Comparison of ENCODE assay signal across 26 cellular contexts in the genomic region with DNA sequence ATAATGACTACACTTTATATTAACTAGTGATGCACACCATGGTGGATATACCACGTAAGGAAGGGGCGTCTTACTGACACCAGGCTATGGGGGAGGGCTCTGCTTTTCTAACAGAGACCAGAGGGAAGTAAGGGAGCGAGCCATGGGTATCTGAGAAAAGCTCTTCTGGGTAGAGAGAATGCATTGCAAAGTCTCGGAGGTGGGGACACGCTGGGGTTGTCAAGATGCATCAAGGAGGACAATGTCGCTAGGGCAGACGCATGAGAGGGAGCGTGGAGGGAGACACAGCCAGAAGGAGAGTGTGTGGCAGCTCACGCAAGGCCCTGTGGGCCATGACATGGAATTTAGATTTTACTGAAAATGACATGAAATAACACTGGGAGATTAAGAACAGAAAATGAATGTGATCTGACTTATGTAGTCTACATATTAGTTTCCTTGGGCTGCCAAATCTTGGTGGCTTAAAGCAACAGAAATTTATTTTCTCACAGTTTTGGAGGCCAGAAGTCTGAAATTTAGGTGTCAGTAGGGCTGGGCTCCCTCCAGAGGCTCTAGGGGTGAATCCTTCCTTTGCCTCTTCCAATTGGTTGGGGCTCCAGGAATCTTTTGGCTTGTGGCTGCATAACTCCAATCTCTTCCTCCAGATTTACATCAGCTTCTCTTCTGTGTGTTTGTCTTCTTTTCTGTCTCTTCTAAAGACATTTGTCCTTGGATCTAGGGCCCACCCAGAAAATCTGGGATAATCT.
DNase-seq lines count a peak whose midpoint lies in the region; ATAC-seq and TF ChIP-seq lines count a peak whose summit lies in the region.
"Had no signal": no experiment of that assay in that cellular context is flagged by ENCODE, and none has a peak within 500 bp of the region (broad histone marks: within the 10 kb centered on the region; RNA-seq: fewer than 3 reads in every experiment).

No MANE protein-coding gene starts in this region.

- peaks cover 3% of the 10 kb centered on the region for H3K4me1 Mint-ChIP-seq in osteocyte (ENCODE audit: unreplicated experiment)
- H3K4me1 Mint-ChIP-seq: CD4-positive, alpha-beta memory T cell; CD4-positive, CD25-positive, alpha-beta regulatory T cell; CD8-positive, alpha-beta memory T cell had no signal

- H3K27me3 ChIP-seq in BE2C = no peaks in the 10 kb centered on the region
- H3K27me3 ChIP-seq in lung (ENCODE audit: control insufficient read depth, insufficient read depth) = no peaks in the 10 kb centered on the region
- H3K27me3 ChIP-seq in uterus = no peaks in the 10 kb centered on the region
- H3K27me3 ChIP-seq: BLaER1 had no signal

- TF ChIP-seq CTCF in BE2C (IDR thresholded peaks at IDR 0.05; ENCODE audit: low read depth, low read length) = no peak
- no peak for TF ChIP-seq CTCF in coronary artery (IDR thresholded peaks at IDR 0.05)
- no peak for TF ChIP-seq CTCF in lung (IDR thresholded peaks at IDR 0.05; ENCODE audit: control extremely low read depth, extremely low read depth)
- no peak for TF ChIP-seq CTCF in osteocyte (IDR thresholded peaks at IDR 0.05)
- TF ChIP-seq CTCF in uterus (IDR thresholded peaks at IDR 0.05) = no peak

- no peak for ATAC-seq in lung (ENCODE audit: insufficient read depth, low FRiP score)
- ATAC-seq in HG03520 (IDR thresholded peaks at IDR 0.05; ENCODE audit: unreplicated experiment) = no peak
- ATAC-seq in HG03159 (IDR thresholded peaks at IDR 0.05; ENCODE audit: unreplicated experiment) = no peak
- ATAC-seq: A549, GM12878 had no signal

- no peak overlapping the region for H3K27ac Mint-ChIP-seq in osteocyte (ENCODE audit: unreplicated experiment)
- H3K27ac Mint-ChIP-seq: B cell; CD14-positive monocyte; CD4-positive, alpha-beta memory T cell; CD4-positive, CD25-positive, alpha-beta regulatory T cell; CD8-positive, alpha-beta memory T cell had no signal

- H3K4me1 ChIP-seq in BE2C (peaks cover 5% of the 10 kb centered on the region), lung (ENCODE audit: control insufficient read depth in 2 of 2, insufficient read depth in 2 of 2, low read length in 2 of 2) (no peaks in the 10 kb centered on the region), uterus (no peaks in the 10 kb centered on the region)
- H3K4me1 ChIP-seq: A549 had no signal

- peak; percentile 98 for DNase-seq in BE2C
- DNase-seq in coronary artery (ENCODE audit: low spot score) = peak; percentile 40
- DNase-seq in lung (ENCODE audit: low spot score) = peak; percentile 23
- peak; percentile 59 for DNase-seq in osteocyte (ENCODE audit: extremely low spot score, unreplicated experiment)
- no peak for DNase-seq in activated effector memory CD4-positive, alpha-beta T cell treated with anti-CD3 and anti-CD28 coated beads, Interleukin-2, amount 50 U/mL, for 16 hours
- no peak for DNase-seq in uterus
- DNase-seq: AML-193; C1 segment of cervical spinal cord; CD4-positive, alpha-beta memory T cell; CD4-positive, CD25-positive, alpha-beta regulatory T cell; CD8-positive, alpha-beta memory T cell; DMS 273 treated with DMSO at 0.1 percent for 48 hours; DMS153; DMS53; DMS79; DND-41; EL; GDM1 had no signal

- H3K4me3 Mint-ChIP-seq in osteocyte (ENCODE audit: unreplicated experiment) = no peak overlapping the region
- H3K4me3 Mint-ChIP-seq: B cell; CD14-positive monocyte; CD4-positive, alpha-beta memory T cell; CD4-positive, CD25-positive, alpha-beta regulatory T cell; CD8-positive, alpha-beta memory T cell had no signal

- H3K9me3 ChIP-seq in BE2C (peaks cover 3% of the 10 kb centered on the region), lung (ENCODE audit: control insufficient read depth in 2 of 2, insufficient read depth in 1 of 2, low read length in 1 of 2) (no peaks in the 10 kb centered on the region), uterus (no peaks in the 10 kb centered on the region)
- H3K9me3 ChIP-seq: A549, BLaER1 had no signal

- intact Hi-C loops in uterus (cut with DNase I; ENCODE audit: low total_unique reads) = no loop called here

- H3K36me3 ChIP-seq in BE2C (no peaks in the 10 kb centered on the region), lung (ENCODE audit: control insufficient read depth in 2 of 2, insufficient read depth in 2 of 2, low read length in 2 of 2) (no peaks in the 10 kb centered on the region), uterus (no peaks in the 10 kb centered on the region)
- H3K36me3 ChIP-seq: BLaER1 had no signal

- H3K4me3 ChIP-seq in BE2C (ENCODE audit: low read depth, low read length) (no peak overlapping the region), coronary artery (no peak overlapping the region), lung (no peak overlapping the region), uterus (no peak overlapping the region)
- H3K4me3 ChIP-seq: A549, BLaER1, GM12878 had no signal

- peaks cover 2% of the 10 kb centered on the region for H3K27me3 Mint-ChIP-seq in osteocyte (ENCODE audit: unreplicated experiment)
- H3K27me3 Mint-ChIP-seq: CD4-positive, CD25-positive, alpha-beta regulatory T cell had no signal

- WGBS in lung, 2 donors = 94 to 96% methylated on average over 9 of the region's 9 CpGs

- peaks cover 5% of the 10 kb centered on the region for H3K9me3 Mint-ChIP-seq in osteocyte (ENCODE audit: unreplicated experiment)

- TF ChIP-seq POLR2A in uterus (IDR thresholded peaks at IDR 0.05) = no peak

- no peaks in the 10 kb centered on the region for H3K36me3 Mint-ChIP-seq in osteocyte (ENCODE audit: unreplicated experiment)
- H3K36me3 Mint-ChIP-seq: CD14-positive monocyte; CD4-positive, alpha-beta memory T cell; CD4-positive, CD25-positive, alpha-beta regulatory T cell; CD8-positive, alpha-beta memory T cell had no signal

- no peak overlapping the region for H3K27ac ChIP-seq in coronary artery
- no peak overlapping the region for H3K27ac ChIP-seq in lung (ENCODE audit: low read depth in 1 of 2, low read length in 1 of 2)
- no peak overlapping the region for H3K27ac ChIP-seq in uterus
- H3K27ac ChIP-seq: 22Rv1, A549, BLaER1 had no signal

Comparison
In these comparisons a context has a peak if more than half of its experiments do, and no peak if none do; other contexts are left out.
1. DNase-seq: peak in BE2C (single experiment), coronary artery (single experiment), lung (single experiment) and osteocyte (single experiment); none in activated effector memory CD4-positive, alpha-beta T cell treated with anti-CD3 and anti-CD28 coated beads, Interleukin-2, amount 50 U/mL, for 16 hours (single experiment) and uterus (0 of 2).